8 cellular contexts compared by ENCODE assay signal in the genomic region with DNA sequence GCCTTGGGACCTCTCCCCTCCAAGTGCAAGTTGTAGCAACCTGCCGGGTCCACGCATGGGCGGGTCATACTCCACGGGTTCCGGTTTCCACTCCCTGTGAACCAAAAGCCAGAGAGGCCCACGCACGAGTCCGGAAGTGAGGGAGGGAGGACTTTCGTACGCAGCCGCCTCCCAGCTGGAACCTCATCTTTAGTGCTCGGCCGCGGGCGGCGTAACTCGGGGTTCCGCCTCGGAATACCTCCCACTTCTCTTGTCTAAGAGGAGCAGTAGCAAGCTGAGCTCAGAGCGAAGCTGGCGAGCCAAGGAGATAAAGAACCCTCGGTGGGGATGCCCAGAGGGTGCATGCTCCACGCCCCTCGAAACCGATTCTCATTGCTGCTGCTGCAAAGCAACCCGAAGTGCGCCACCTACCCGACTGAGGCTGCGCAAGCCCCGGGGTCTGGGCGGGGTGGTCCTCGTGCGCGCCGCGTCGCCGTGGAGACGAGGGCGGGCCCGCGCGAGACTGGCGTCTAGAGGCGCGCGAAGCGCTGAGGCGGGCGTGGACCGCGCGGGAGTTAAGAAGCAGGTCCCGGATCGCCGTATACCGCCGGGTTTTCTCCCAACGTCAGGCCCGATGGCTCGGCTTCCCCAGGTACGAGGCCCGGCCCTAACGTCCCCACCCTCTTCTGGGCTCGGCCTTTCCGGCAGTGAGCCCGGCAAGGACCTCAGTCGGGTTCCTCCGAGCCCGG. TPM values are rescaled to one million over a fixed set of nuclear protein-coding genes. Genes with fewer than 3 reads are reported as not detected.
DNase-seq lines count a peak whose midpoint lies in the region; ATAC-seq and TF ChIP-seq lines count a peak whose summit lies in the region.

A gene with protein sequence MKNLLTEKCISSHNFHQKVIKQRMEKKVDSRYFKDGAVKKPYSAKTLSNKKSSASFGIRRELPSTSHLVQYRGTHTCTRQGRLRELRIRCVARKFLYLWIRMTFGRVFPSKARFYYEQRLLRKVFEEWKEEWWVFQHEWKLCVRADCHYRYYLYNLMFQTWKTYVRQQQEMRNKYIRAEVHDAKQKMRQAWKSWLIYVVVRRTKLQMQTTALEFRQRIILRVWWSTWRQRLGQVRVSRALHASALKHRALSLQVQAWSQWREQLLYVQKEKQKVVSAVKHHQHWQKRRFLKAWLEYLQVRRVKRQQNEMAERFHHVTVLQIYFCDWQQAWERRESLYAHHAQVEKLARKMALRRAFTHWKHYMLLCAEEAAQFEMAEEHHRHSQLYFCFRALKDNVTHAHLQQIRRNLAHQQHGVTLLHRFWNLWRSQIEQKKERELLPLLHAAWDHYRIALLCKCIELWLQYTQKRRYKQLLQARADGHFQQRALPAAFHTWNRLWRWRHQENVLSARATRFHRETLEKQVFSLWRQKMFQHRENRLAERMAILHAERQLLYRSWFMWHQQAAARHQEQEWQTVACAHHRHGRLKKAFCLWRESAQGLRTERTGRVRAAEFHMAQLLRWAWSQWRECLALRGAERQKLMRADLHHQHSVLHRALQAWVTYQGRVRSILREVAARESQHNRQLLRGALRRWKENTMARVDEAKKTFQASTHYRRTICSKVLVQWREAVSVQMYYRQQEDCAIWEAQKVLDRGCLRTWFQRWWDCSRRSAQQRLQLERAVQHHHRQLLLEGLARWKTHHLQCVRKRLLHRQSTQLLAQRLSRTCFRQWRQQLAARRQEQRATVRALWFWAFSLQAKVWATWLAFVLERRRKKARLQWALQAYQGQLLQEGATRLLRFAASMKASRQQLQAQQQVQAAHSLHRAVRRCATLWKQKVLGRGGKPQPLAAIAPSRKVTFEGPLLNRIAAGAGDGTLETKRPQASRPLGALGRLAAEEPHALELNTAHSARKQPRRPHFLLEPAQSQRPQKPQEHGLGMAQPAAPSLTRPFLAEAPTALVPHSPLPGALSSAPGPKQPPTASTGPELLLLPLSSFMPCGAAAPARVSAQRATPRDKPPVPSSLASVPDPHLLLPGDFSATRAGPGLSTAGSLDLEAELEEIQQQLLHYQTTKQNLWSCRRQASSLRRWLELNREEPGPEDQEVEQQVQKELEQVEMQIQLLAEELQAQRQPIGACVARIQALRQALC (plus strand): TSS at position 530 of the 728 bp plus-strand sequence. CDS start 11,749 bp downstream, outside the sequence.

- H3K27ac ChIP-seq in foreskin keratinocyte, result peak within 1 kb of the TSS; percentile 60
- H3K27ac ChIP-seq in subcutaneous abdominal adipose tissue (ENCODE audit: low read depth, low read length), result peak within 1 kb of the TSS; percentile 57

- peak; percentile 47 for TF ChIP-seq CTCF in foreskin keratinocyte (conservative IDR thresholded peaks at IDR 0.05)

- H3K9me3 ChIP-seq in HAP-1 (peaks cover 8% of the 10 kb centered on the region; the same call in 1 of the 2 replicates), MG63 (peaks cover 4% of the 10 kb centered on the region), neuron (ENCODE audit: low read length) (peaks cover 4% of the 10 kb centered on the region), subcutaneous abdominal adipose tissue (ENCODE audit: control insufficient read depth in 5 of 5, low read length in 5 of 5) (no peaks in the 10 kb centered on the region)

- H3K9ac ChIP-seq in subcutaneous abdominal adipose tissue (ENCODE audit: low read length in 5 of 5), result peak within 1 kb of the TSS; percentile 38 to 81 (median 72)

- peaks cover 14% of the 10 kb centered on the region for H3K4me1 ChIP-seq in HAP-1
- H3K4me1 ChIP-seq in foreskin keratinocyte, result no peaks in the 10 kb centered on the region
- H3K4me1 ChIP-seq in neuron (ENCODE audit: insufficient read depth, low read length), result peaks cover 10% of the 10 kb centered on the region
- H3K4me1 ChIP-seq in subcutaneous abdominal adipose tissue (ENCODE audit: control insufficient read depth in 5 of 5, insufficient read depth in 5 of 5, low read length in 5 of 5), result peaks cover 0 to 25% (median 18%) of the 10 kb centered on the region in 5 donors

- DNase-seq in GDM1 (lab: John Stamatoyannopoulos, UW), result peak; percentile 92
- DNase-seq in HAP-1 (ENCODE audit: low spot score in 2 of 2), result peak; percentile 70 to 95
- DNase-seq in MG63, result peak; percentile 93
- peak; percentile 89 for DNase-seq in SIG-M5 treated with dmso at 0.1 percent for 504 hours (lab: John Stamatoyannopoulos, UW; ENCODE audit: unreplicated experiment)
- peak; percentile 92 for DNase-seq in activated gamma-delta T cell treated with anti-CD3 and anti-CD28 coated beads, Interleukin-2, amount 50 U/mL, for 16 hours (ENCODE audit: low read depth)
- peak; percentile 56 to 80 for DNase-seq in foreskin keratinocyte

- in situ Hi-C loops in HAP-1 (cut with MboI; ENCODE audit: low sequenced_read_pairs), result no loop called here

- H2AFZ ChIP-seq in neuron (ENCODE audit: low read depth, low read length), result peak within 1 kb of the TSS; percentile 96

- H3K4me3 ChIP-seq in HAP-1 (peak within 1 kb of the TSS; percentile 75), MG63 (peak within 1 kb of the TSS; percentile 63), neuron (ENCODE audit: low read length) (peak within 1 kb of the TSS; percentile 86), subcutaneous abdominal adipose tissue (ENCODE audit: low read depth in 1 of 5, low read length in 5 of 5) (peak within 1 kb of the TSS; percentile 83 to 96 (median 89))

- H3K27me3 ChIP-seq in HAP-1 (ENCODE audit: low read depth) (no peaks in the 10 kb centered on the region), MG63 (no peaks in the 10 kb centered on the region), foreskin keratinocyte (no peaks in the 10 kb centered on the region), neuron (ENCODE audit: insufficient read depth, low read length) (no peaks in the 10 kb centered on the region), subcutaneous abdominal adipose tissue (ENCODE audit: control insufficient read depth in 5 of 5, insufficient read depth in 4 of 5, low read length in 5 of 5) (no peaks in the 10 kb centered on the region)

- H3K36me3 ChIP-seq in HAP-1 (replicated peaks) (peaks cover 4% of the 10 kb centered on the region; the same call in 1 of the 2 replicates), MG63 (peaks cover 16% of the 10 kb centered on the region), neuron (ENCODE audit: insufficient read depth, low read length) (no peaks in the 10 kb centered on the region), subcutaneous abdominal adipose tissue (ENCODE audit: control insufficient read depth in 5 of 5, insufficient read depth in 5 of 5, low read length in 5 of 5) (peaks cover 0 to 3% (median 0%) of the 10 kb centered on the region in 5 donors)

- ATAC-seq in foreskin keratinocyte, result peak; percentile 92

RNA-seq across cellular contexts. Expression of the gene that starts here (rescaled TPM):
- total RNA-seq in MG63 (2014; rRNA removed; shearing (Covaris generic); ENCODE audit: low replicate concordance), result 10.7 and 12.2 TPM in 2 replicates
- total RNA-seq in foreskin keratinocyte, result 14.1 and 15.5 TPM in 2 replicates
- 8.9 and 11.1 TPM in 2 replicates for polyA plus RNA-seq in foreskin keratinocyte

Comparison
In these comparisons a context has a peak if more than half of its experiments do, and no peak if none do; other contexts are left out.
1. Peak in every context shown above with its lines: DNase-seq, ATAC-seq, H3K4me3 ChIP-seq and H3K27ac ChIP-seq.